19 cellular contexts compared by ENCODE assay signal in the genomic region with DNA sequence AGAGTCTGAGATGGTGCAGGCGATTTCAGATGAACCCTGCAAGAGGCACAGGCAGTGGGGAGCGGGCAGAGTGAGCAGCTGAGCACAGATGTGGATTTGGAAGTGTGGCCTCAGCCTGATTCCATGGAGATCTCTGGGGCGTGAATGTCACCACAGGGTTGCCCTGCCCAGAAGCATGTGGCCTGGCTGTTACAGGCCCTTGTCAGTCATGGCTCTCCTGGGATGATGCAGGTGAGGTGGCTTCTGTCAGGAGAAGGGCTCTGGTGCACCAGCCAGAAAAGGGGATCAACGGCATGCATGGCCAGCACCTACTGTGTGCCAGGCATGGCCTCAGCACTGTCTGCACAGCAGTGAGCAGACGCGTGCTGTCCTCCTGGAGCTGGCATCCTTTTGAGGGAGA. TPM values are rescaled to one million over a fixed set of nuclear protein-coding genes. Genes with fewer than 3 reads are reported as not detected.
"Had no signal": no experiment of that assay in that cellular context is flagged by ENCODE, and none has a peak within 500 bp of the region (broad histone marks: within the 10 kb centered on the region; RNA-seq: fewer than 3 reads in every experiment).

No MANE protein-coding gene starts in this region.

- H3K27me3 Mint-ChIP-seq: progenitor cell of endocrine pancreas; stimulated activated naive CD8-positive, alpha-beta T cell treated with anti-CD3 and anti-CD28 coated beads, Interleukin-15, amount 100 ng/mL, for 72 hours had no signal

- H3K27ac Mint-ChIP-seq: activated naive CD8-positive, alpha-beta T cell treated with anti-CD3 and anti-CD28 coated beads, Interleukin-2, amount 10 ng/mL, durations not matched to agents 7 days and 5 days; progenitor cell of endocrine pancreas had no signal

- H3K27me3 ChIP-seq: brain microvascular endothelial cell, testis, upper lobe of left lung had no signal

- H3K4me1 Mint-ChIP-seq: activated naive CD8-positive, alpha-beta T cell treated with anti-CD3 and anti-CD28 coated beads, Interleukin-2, amount 10 ng/mL, durations not matched to agents 7 days and 5 days; stimulated activated naive CD8-positive, alpha-beta T cell treated with anti-CD3 and anti-CD28 coated beads, Interleukin-15, amount 100 ng/mL, for 72 hours had no signal

- H3K4me3 ChIP-seq: skin epidermis, testis, upper lobe of left lung had no signal

- H3K9me3 ChIP-seq: testis, upper lobe of left lung had no signal

- H3K36me3 ChIP-seq: brain microvascular endothelial cell, WERI-Rb-1 had no signal

- H3K9me3 Mint-ChIP-seq: activated naive CD8-positive, alpha-beta T cell treated with anti-CD3 and anti-CD28 coated beads, Interleukin-2, amount 10 ng/mL, durations not matched to agents 7 days and 5 days; stimulated activated naive CD8-positive, alpha-beta T cell treated with anti-CD3 and anti-CD28 coated beads, Interleukin-15, amount 100 ng/mL, for 72 hours had no signal

- H3K4me3 Mint-ChIP-seq: activated naive CD8-positive, alpha-beta T cell treated with anti-CD3 and anti-CD28 coated beads, Interleukin-2, amount 10 ng/mL, durations not matched to agents 7 days and 5 days; stimulated activated naive CD8-positive, alpha-beta T cell treated with anti-CD3 and anti-CD28 coated beads, Interleukin-15, amount 100 ng/mL, for 72 hours had no signal

- H3K36me3 Mint-ChIP-seq: activated naive CD8-positive, alpha-beta T cell treated with anti-CD3 and anti-CD28 coated beads, Interleukin-2, amount 10 ng/mL, durations not matched to agents 7 days and 5 days had no signal

- DNase-seq: activated CD4-positive, alpha-beta T cell treated with anti-CD3 and anti-CD28 coated beads for 1 hour; activated CD8-positive, alpha-beta memory T cell treated with anti-CD3 and anti-CD28 coated beads for 24 hours; activated CD8-positive, alpha-beta memory T cell treated with anti-CD3 and anti-CD28 coated beads, Interleukin-2, amount 50 U/mL, for 48 hours; activated naive CD8-positive, alpha-beta T cell treated with anti-CD3 and anti-CD28 coated beads, Interleukin-2, amount 10 ng/mL, durations not matched to agents 7 days and 5 days; brain microvascular endothelial cell; effector CD8-positive, alpha-beta T cell; foreskin melanocyte; glutamatergic neuron; mammary epithelial cell; stimulated activated CD4-positive, alpha-beta T cell treated with anti-CD3 and anti-CD28 coated beads, Interleukin-4, amount 100 ng/mL, for 1 hour; stimulated activated naive CD8-positive, alpha-beta T cell treated with anti-CD3 and anti-CD28 coated beads, Interleukin-15, amount 100 ng/mL, for 72 hours; testis; upper lobe of left lung; WERI-Rb-1 had no signal

- ATAC-seq: left lobe of liver; stimulated activated naive CD8-positive, alpha-beta T cell treated with anti-CD3 and anti-CD28 coated beads, Interleukin-15, amount 100 ng/mL, for 72 hours had no signal

- H3K27ac ChIP-seq: brain microvascular endothelial cell, epithelial cell of prostate, skin epidermis, testis, upper lobe of left lung, WERI-Rb-1 had no signal

RNA-seq across cellular contexts. Expression of a gene that starts 56.9 kb away (rescaled TPM):
- total RNA-seq: T-helper 2 cell treated with Interferon-gamma antibody and Interleukin-4, amounts not matched to agents 100 ng/mL and 5 ng/mL, for 36 hours had no signal
